ENCODE assay signal across 12 cellular contexts in the genomic region with DNA sequence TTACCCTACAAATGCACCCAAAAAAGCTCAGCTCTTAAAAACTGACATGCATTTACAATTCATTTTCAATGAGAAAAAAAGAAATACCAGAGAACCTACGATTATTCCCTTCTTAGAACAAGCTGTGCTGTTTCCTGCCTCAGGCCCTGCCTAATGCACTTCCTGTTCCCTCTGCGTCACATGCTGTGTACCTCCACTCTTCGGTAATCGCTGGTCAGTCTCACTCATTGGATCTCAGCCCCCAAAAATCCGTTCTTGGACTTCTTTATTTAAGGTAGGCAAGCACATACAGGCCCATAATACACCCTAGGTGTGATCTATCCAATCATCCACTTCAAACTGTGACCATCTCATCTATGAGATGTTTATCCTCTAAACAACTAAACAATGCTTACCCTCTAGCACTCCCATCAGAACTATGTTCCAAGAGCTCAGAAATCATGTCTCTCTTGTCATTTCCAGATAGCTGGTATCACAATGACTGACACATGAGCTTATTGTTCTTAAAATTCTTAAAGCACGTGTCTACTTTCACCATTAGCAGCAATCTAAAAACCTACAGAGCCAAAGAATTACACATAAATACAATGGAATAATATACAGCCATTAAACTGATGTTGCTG.
DNase-seq lines count a peak whose midpoint lies in the region; ATAC-seq and TF ChIP-seq lines count a peak whose summit lies in the region.
"Had no signal": no experiment of that assay in that cellular context is flagged by ENCODE, and none has a peak within 500 bp of the region (broad histone marks: within the 10 kb centered on the region; RNA-seq: fewer than 3 reads in every experiment).

No MANE protein-coding gene starts in this region.

- H3K9me3 ChIP-seq in sigmoid colon (no peaks in the 10 kb centered on the region), WERI-Rb-1 (ENCODE audit: severe bottlenecking) (no peaks in the 10 kb centered on the region)
- H3K9me3 ChIP-seq: ascending aorta, SJCRH30 had no signal

- no peak for TF ChIP-seq EP300 in sigmoid colon (IDR thresholded peaks at IDR 0.05)

- in situ Hi-C loops in GM13977 (cut with MboI; ENCODE audit: low pct_unique_long_range_greater_than_20kb, low sequenced_read_pairs, unreplicated experiment), result no loop called here

- H3K36me3 ChIP-seq in sigmoid colon (no peaks in the 10 kb centered on the region), WERI-Rb-1 (no peaks in the 10 kb centered on the region)
- H3K36me3 ChIP-seq: ascending aorta, SJCRH30 had no signal

- no peaks in the 10 kb centered on the region for H3K27me3 ChIP-seq in sigmoid colon
- H3K27me3 ChIP-seq in WERI-Rb-1 (ENCODE audit: insufficient read depth, low read depth, severe bottlenecking), result no peaks in the 10 kb centered on the region
- H3K27me3 ChIP-seq: ascending aorta had no signal

- peak; percentile 34 for DNase-seq in SHP77 treated with DMSO at 0.1 percent for 48 hours (lab: John Stamatoyannopoulos, UW)
- no peak for DNase-seq in Right ventricle myocardium superior
- peak; percentile 68 for DNase-seq in sigmoid colon
- DNase-seq in WERI-Rb-1, result no peak
- DNase-seq in GM13977 (ENCODE audit: low spot score), result no peak
- no peak for DNase-seq in CD1c-positive myeloid dendritic cell (ENCODE audit: extremely low spot score)
- DNase-seq: glutamatergic neuron, NCI-H1694 had no signal

- TF ChIP-seq CTCF in sigmoid colon (IDR thresholded peaks at IDR 0.05) (no peak), WERI-Rb-1 (IDR thresholded peaks at IDR 0.05; ENCODE audit: low read depth, low read length) (no peak), GM13977 (IDR thresholded peaks at IDR 0.05; ENCODE audit: extremely low read depth, insufficient read depth, missing control alignments) (no peak)

- peaks cover 0 to 3% (median 0%) of the 10 kb centered on the region in 4 donors for H3K4me1 ChIP-seq in sigmoid colon
- H3K4me1 ChIP-seq: ascending aorta, SJCRH30 had no signal

- no peak for TF ChIP-seq POLR2A in sigmoid colon (IDR thresholded peaks at IDR 0.05)

- intact Hi-C loops in Right ventricle myocardium superior (cut with DNase I), result no loop called here
- intact Hi-C loops in sigmoid colon (cut with DNase I), result no loop called here

- 60 to 84% methylated on average over 6 of the region's 6 CpGs for WGBS in sigmoid colon, 2 donors

- ATAC-seq in GM21737 (IDR thresholded peaks at IDR 0.05; ENCODE audit: unreplicated experiment) (peak; percentile 53), Right ventricle myocardium superior (ENCODE audit: poor library complexity) (peak; percentile 86), GM21723 (IDR thresholded peaks at IDR 0.05; ENCODE audit: unreplicated experiment) (no peak)

- H3K4me3 ChIP-seq in sigmoid colon (no peak overlapping the region), WERI-Rb-1 (ENCODE audit: low read depth, low read length) (no peak overlapping the region)
- H3K4me3 ChIP-seq: ascending aorta, SJCRH30 had no signal

- peak overlapping the region in 2 of 4 donors; percentile 15 to 27 for H3K27ac ChIP-seq in sigmoid colon
- H3K27ac ChIP-seq in WERI-Rb-1, result no peak overlapping the region
- H3K27ac ChIP-seq: ascending aorta, SJCRH30 had no signal

Comparison
In these comparisons a context has a peak if more than half of its experiments do, and no peak if none do; other contexts are left out.
1. DNase-seq: peak in SHP77 treated with DMSO at 0.1 percent for 48 hours (single experiment) and sigmoid colon (single experiment); none in Right ventricle myocardium superior (single experiment), WERI-Rb-1 (single experiment), GM13977 (single experiment) and CD1c-positive myeloid dendritic cell (single experiment).